Comparison of ENCODE assay signal across 8 cellular contexts in the genomic region with DNA sequence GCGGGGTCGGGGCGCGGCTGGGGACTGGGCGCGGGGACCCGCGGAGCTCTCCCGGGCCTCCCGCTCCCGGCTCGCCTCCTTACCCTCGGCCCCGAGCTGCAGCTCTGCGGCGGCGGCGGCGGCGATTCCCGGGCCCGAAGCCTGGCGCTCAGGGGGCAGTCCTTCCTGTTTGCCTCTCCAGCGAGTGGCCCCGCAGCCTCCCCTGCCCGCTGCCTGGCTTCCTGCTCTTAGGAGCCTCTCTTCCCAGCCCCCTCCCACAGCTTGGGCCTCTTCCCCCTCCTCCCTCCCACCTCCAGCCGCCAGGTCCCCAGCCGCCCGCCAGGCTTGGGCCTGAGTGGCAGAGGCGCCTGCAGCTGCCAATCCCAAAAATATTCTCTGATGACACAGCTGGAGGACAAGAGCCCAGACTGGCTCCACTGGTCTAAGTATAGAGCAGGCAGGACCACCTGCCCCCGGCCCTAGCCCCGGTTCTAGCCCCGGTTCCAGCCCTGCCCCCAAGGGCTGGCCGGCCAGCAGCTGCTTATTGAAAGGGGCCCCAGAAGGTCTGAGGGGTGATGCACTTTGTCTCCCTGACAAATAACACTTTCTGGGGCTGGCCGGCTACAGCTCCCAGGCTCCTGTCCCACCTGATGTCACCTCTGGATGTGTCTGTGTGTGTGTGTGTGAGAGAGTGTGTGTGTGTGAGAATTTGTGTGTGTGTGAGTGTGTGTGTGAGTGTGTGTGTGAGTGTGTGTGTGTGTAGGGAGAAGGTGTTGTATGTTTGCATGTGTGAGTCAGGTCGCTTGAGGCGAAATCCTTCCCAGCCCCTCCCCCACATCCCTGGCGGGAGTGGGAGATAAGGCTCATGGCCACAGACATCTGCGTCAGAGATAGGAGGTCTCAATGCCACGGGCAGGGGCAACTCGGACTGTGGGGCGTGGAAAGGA. TPM values are rescaled to one million over a fixed set of nuclear protein-coding genes. Genes with fewer than 3 reads are reported as not detected.
DNase-seq lines count a peak whose midpoint lies in the region; ATAC-seq and TF ChIP-seq lines count a peak whose summit lies in the region.

A gene (minus strand): TSS at position 229 of the 926 bp plus-strand sequence. CDS start 307 bp downstream, outside the sequence.

- DNase-seq in ELR (ENCODE audit: low read depth) (peak; percentile 69), NCI-H1694 treated with DMSO at 0.1 percent for 48 hours (lab: John Stamatoyannopoulos, UW) (peak; percentile 55), WTC11 (ENCODE audit: low spot score) (peak; percentile 88), fibroblast of the conjunctiva (ENCODE audit: low read depth) (peak; percentile 51), naive B cell (no peak), aorta (peak; percentile 82 to 89)

- peak within 1 kb of the TSS; percentile 79 to 91 for H3K4me3 ChIP-seq in aorta (ENCODE audit: low read length in 2 of 2)

- no peaks in the 10 kb centered on the region for H3K9me3 ChIP-seq in aorta (ENCODE audit: control insufficient read depth, low read length)

- H3K36me3 Mint-ChIP-seq in WTC11 (peaks cover 28% of the 10 kb centered on the region), naive B cell (no peaks in the 10 kb centered on the region)
- no peaks in the 10 kb centered on the region for H3K36me3 Mint-ChIP-seq in stimulated activated memory B cell treated with anti-CD40 and anti-IgM and Interleukin-4, amounts not matched to agents 10 μg/mL and 1 μg/mL and 100 μg/mL, for 72 hours

- WGBS in aorta, 2 donors = 3% methylated on average over 31 to 42 of the region's 42 CpGs

- H3K4me3 Mint-ChIP-seq in WTC11 (peak within 1 kb of the TSS; percentile 49), naive B cell (peak within 1 kb of the TSS in 6 of 8 donors; percentile 19 to 69 (median 42))
- H3K4me3 Mint-ChIP-seq in stimulated activated memory B cell treated with anti-CD40 and anti-IgM and Interleukin-4, amounts not matched to agents 10 μg/mL and 1 μg/mL and 100 μg/mL, for 72 hours = no peak within 1 kb of the TSS

- POLR2A ChIA-PET in WTC11 (lab: Charles Lee) = interaction anchor here (1.1 to 1.9 kb wide), 6 partner anchors 11 to 113 kb away, joined by 3 to 29 read pairs (median 6); a partner anchor contains a TSS

- CTCF ChIA-PET in WTC11 (lab: Charles Lee) = interaction anchor here (0.5 to 4.8 kb wide), 12 partner anchors 11 to 123 kb away, joined by 3 to 66 read pairs (median 4); a partner anchor contains a TSS

- peak within 1 kb of the TSS; percentile 47 to 76 for H3K27ac ChIP-seq in aorta (ENCODE audit: low read depth in 1 of 2, low read length in 2 of 2)

- H3K4me1 ChIP-seq in aorta (ENCODE audit: control insufficient read depth in 1 of 2, insufficient read depth in 2 of 2, low read length in 2 of 2) = no peaks in the 10 kb centered on the region

- H3K9me3 Mint-ChIP-seq in WTC11 (no peaks in the 10 kb centered on the region), naive B cell (peaks cover 0 to 2% (median 0%) of the 10 kb centered on the region in 7 donors)
- H3K9me3 Mint-ChIP-seq in stimulated activated memory B cell treated with anti-CD40 and anti-IgM and Interleukin-4, amounts not matched to agents 10 μg/mL and 1 μg/mL and 100 μg/mL, for 72 hours = no peaks in the 10 kb centered on the region

- H3K4me1 Mint-ChIP-seq in WTC11 (peaks cover 64% of the 10 kb centered on the region), naive B cell (peaks cover 5 to 7% (median 7%) of the 10 kb centered on the region in 3 donors)
- no peaks in the 10 kb centered on the region for H3K4me1 Mint-ChIP-seq in stimulated activated memory B cell treated with anti-CD40 and anti-IgM and Interleukin-4, amounts not matched to agents 10 μg/mL and 1 μg/mL and 100 μg/mL, for 72 hours

- H3K36me3 ChIP-seq in aorta (ENCODE audit: control insufficient read depth in 1 of 2, insufficient read depth in 2 of 2, low read length in 1 of 2) = no peaks in the 10 kb centered on the region

- no peak for TF ChIP-seq CTCF in WTC11 (IDR thresholded peaks at IDR 0.05)

- intact Hi-C loops in aorta (cut with DNase I) = loop anchor here in 1 of 2 donors (1.0 to 2.0 kb wide), 2 partner anchors 26 to 117 kb away; a partner anchor contains a TSS

- no peaks in the 10 kb centered on the region for H3K27me3 ChIP-seq in aorta (ENCODE audit: control insufficient read depth in 1 of 2, insufficient read depth in 2 of 2, low read length in 1 of 2)

- H3K27ac Mint-ChIP-seq in WTC11 (peak within 1 kb of the TSS; percentile 90), naive B cell (no peak within 1 kb of the TSS)
- H3K27ac Mint-ChIP-seq in stimulated activated memory B cell treated with anti-CD40 and anti-IgM and Interleukin-4, amounts not matched to agents 10 μg/mL and 1 μg/mL and 100 μg/mL, for 72 hours = no peak within 1 kb of the TSS

- peaks cover 27% of the 10 kb centered on the region for H3K27me3 Mint-ChIP-seq in WTC11 (ENCODE audit: low read depth)
- peaks cover 37 to 78% (median 74%) of the 10 kb centered on the region in 3 donors for H3K27me3 Mint-ChIP-seq in naive B cell
- H3K27me3 Mint-ChIP-seq in stimulated activated memory B cell treated with anti-CD40 and anti-IgM and Interleukin-4, amounts not matched to agents 10 μg/mL and 1 μg/mL and 100 μg/mL, for 72 hours = peaks cover 73% of the 10 kb centered on the region

- ATAC-seq in WTC11 = peak; percentile 79
- peak; percentile 14 to 36 for ATAC-seq in naive B cell (ENCODE audit: low read depth in 2 of 2)
- ATAC-seq in aorta (ENCODE audit: low FRiP score) = peak; percentile 79
- ATAC-seq in stimulated activated memory B cell treated with anti-CD40 and anti-IgM and Interleukin-4, amounts not matched to agents 10 μg/mL and 1 μg/mL and 100 μg/mL, for 72 hours = no peak
- no peak for ATAC-seq in HG03439 (IDR thresholded peaks at IDR 0.05; ENCODE audit: unreplicated experiment)

TF ChIP-seq in WTC11, 78 proteins besides CTCF, POLR2A, EP300 and RAD21 (continues in another document):
- TF ChIP-seq PRRX2 (CRISPR knock-in tag; IDR thresholded peaks at IDR 0.05) = no peak
- TF ChIP-seq, protein P1, sequence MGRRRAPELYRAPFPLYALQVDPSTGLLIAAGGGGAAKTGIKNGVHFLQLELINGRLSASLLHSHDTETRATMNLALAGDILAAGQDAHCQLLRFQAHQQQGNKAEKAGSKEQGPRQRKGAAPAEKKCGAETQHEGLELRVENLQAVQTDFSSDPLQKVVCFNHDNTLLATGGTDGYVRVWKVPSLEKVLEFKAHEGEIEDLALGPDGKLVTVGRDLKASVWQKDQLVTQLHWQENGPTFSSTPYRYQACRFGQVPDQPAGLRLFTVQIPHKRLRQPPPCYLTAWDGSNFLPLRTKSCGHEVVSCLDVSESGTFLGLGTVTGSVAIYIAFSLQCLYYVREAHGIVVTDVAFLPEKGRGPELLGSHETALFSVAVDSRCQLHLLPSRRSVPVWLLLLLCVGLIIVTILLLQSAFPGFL (CRISPR knock-in tag; IDR thresholded peaks at IDR 0.05; ENCODE audit: borderline replicate concordance) = 0 out of 2 replicates have a peak, but pooled peaks have one; percentile 60
- TF ChIP-seq GTF2I (CRISPR knock-in tag; conservative IDR thresholded peaks at IDR 0.05) = no peak
- TF ChIP-seq SP1 (CRISPR knock-in tag; conservative IDR thresholded peaks at IDR 0.05) = peak; percentile 53; the same call in 1 of the 2 replicates
- TF ChIP-seq, protein P2, sequence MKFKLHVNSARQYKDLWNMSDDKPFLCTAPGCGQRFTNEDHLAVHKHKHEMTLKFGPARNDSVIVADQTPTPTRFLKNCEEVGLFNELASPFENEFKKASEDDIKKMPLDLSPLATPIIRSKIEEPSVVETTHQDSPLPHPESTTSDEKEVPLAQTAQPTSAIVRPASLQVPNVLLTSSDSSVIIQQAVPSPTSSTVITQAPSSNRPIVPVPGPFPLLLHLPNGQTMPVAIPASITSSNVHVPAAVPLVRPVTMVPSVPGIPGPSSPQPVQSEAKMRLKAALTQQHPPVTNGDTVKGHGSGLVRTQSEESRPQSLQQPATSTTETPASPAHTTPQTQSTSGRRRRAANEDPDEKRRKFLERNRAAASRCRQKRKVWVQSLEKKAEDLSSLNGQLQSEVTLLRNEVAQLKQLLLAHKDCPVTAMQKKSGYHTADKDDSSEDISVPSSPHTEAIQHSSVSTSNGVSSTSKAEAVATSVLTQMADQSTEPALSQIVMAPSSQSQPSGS (CRISPR knock-in tag; IDR thresholded peaks at IDR 0.05; ENCODE audit: borderline replicate concordance, low read depth) = no peak
- TF ChIP-seq ZNF138 (CRISPR knock-in tag; conservative IDR thresholded peaks at IDR 0.05) = no peak
- no peak for TF ChIP-seq ZBTB21 (CRISPR knock-in tag; IDR thresholded peaks at IDR 0.05; ENCODE audit: borderline replicate concordance)
- TF ChIP-seq, protein P3, sequence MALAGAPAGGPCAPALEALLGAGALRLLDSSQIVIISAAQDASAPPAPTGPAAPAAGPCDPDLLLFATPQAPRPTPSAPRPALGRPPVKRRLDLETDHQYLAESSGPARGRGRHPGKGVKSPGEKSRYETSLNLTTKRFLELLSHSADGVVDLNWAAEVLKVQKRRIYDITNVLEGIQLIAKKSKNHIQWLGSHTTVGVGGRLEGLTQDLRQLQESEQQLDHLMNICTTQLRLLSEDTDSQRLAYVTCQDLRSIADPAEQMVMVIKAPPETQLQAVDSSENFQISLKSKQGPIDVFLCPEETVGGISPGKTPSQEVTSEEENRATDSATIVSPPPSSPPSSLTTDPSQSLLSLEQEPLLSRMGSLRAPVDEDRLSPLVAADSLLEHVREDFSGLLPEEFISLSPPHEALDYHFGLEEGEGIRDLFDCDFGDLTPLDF (CRISPR knock-in tag; IDR thresholded peaks at IDR 0.05) = no peak

RNA-seq across cellular contexts. Expression of the gene that starts here (rescaled TPM):
- 159 to 221 TPM (median 213 TPM) in 3 replicates for total RNA-seq in WTC11 (2021)
- not detected for polyA plus RNA-seq in naive B cell (ENCODE audit: low read depth in 6 of 6)
- 10 to 100 TPM; 65.3 to 76.7 TPM for total RNA-seq in aorta
- polyA plus RNA-seq in aorta = 100 to 1,000 TPM in 1 of 2 donors, 10 to 100 TPM in 1; 17.8 to 243 TPM

Comparison
In these comparisons a context has a peak if more than half of its experiments do, and no peak if none do; other contexts are left out.
1. RNA of the gene that starts here (polyA plus RNA-seq): 17.8 to 243 TPM in aorta; not detected in naive B cell; every median in the first group is over 10 times any median in the second.
2. Peak in ATAC-seq in naive B cell; RNA of the gene not detected or under 1 TPM.
3. ATAC-seq: peak in WTC11 (single experiment) and aorta (single experiment); none in stimulated activated memory B cell treated with anti-CD40 and anti-IgM and Interleukin-4, amounts not matched to agents 10 μg/mL and 1 μg/mL and 100 μg/mL, for 72 hours (single experiment) and HG03439 (single experiment).